Comparison of ENCODE assay signal across 8 cellular contexts in genomic region chr16:87687998-87688529, GRCh38.
"Had no signal": no experiment of that assay in that cellular context is flagged by ENCODE, and none has a peak within 500 bp of the region (broad histone marks: within the 10 kb centered on the region; RNA-seq: fewer than 3 reads in every experiment).

No MANE protein-coding gene starts in this region.

- DNase-seq: GOT3, H7, IMR-90, KBM-7 had no signal

- H3K4me3 ChIP-seq: GM23248, HAP-1 had no signal

- H3K27ac ChIP-seq: GM23248, KMS-11 had no signal

- H2AFZ ChIP-seq: GM23248 had no signal

- H3K36me3 ChIP-seq: HAP-1 had no signal

- H3K9ac ChIP-seq: GM23248, KMS-11 had no signal

- H3K4me1 ChIP-seq: HAP-1 had no signal

- H3K9me3 ChIP-seq: HAP-1 had no signal

- H3K4me2 ChIP-seq: KMS-11 had no signal

- FAIRE-seq: HTR-8/SVneo had no signal
